ENCODE assay signal across 8 cellular contexts in genomic region chr12:47821346-47821706, GRCh38. TPM values are rescaled to one million over a fixed set of nuclear protein-coding genes. Genes with fewer than 3 reads are reported as not detected.
DNase-seq lines count a peak whose midpoint lies in the region; ATAC-seq, FAIRE-seq and TF ChIP-seq lines count a peak whose summit lies in the region.

No MANE protein-coding gene starts in this region.

- no peak for TF ChIP-seq CTCF in mammary epithelial cell (conservative IDR thresholded peaks at IDR 0.05 in 1 of 2, IDR thresholded peaks at IDR 0.05 in 1 of 2; ENCODE audit: extremely low read depth in 1 of 2, insufficient read depth in 1 of 2, low read depth in 1 of 2, low read length in 2 of 2)

- ATAC-seq in GM21529 (IDR thresholded peaks at IDR 0.05; ENCODE audit: unreplicated experiment), result no peak

- no peaks in the 10 kb centered on the region for H3K36me3 ChIP-seq in mammary epithelial cell (ENCODE audit: insufficient read depth, low read length)
- no peaks in the 10 kb centered on the region for H3K36me3 ChIP-seq in mucosa of stomach (ENCODE audit: control insufficient read depth, insufficient read depth, low read length)

- no peaks in the 10 kb centered on the region for H4K20me1 ChIP-seq in mammary epithelial cell (ENCODE audit: insufficient read depth, low read length)

- peak overlapping the region; percentile 88 for H3K4me2 ChIP-seq in mammary epithelial cell (ENCODE audit: insufficient read depth, low read depth, low read length)

- no peak overlapping the region for H3K4me3 ChIP-seq in mammary epithelial cell (replicated peaks in 1 of 3; ENCODE audit: insufficient read depth in 1 of 3, low read depth in 2 of 3, low read length in 3 of 3)
- no peak overlapping the region for H3K4me3 ChIP-seq in mucosa of stomach (ENCODE audit: low read length)

- H3K27me3 Mint-ChIP-seq in activated naive CD4-positive, alpha-beta T cell treated with anti-CD3 and anti-CD28 coated beads for 36 hours (ENCODE audit: low read depth), result no peaks in the 10 kb centered on the region

- in situ Hi-C loops in mammary epithelial cell (cut with MboI; ENCODE audit: low sequenced_read_pairs in 2 of 2), result no loop called here

- intact Hi-C loops in activated naive CD4-positive, alpha-beta T cell treated with anti-CD3 and anti-CD28 coated beads for 36 hours (cut with micrococcal nuclease), result no loop called here
- intact Hi-C loops in mammary epithelial cell (cut with micrococcal nuclease), result no loop called here

- peak overlapping the region; percentile 87 for H2AFZ ChIP-seq in mammary epithelial cell (ENCODE audit: low read depth, low read length)

- no peaks in the 10 kb centered on the region for H3K27me3 ChIP-seq in mammary epithelial cell (ENCODE audit: insufficient read depth, low read length)
- no peaks in the 10 kb centered on the region for H3K27me3 ChIP-seq in mucosa of stomach (ENCODE audit: control insufficient read depth, insufficient read depth, low read length)

- DNase-seq in activated naive CD4-positive, alpha-beta T cell treated with anti-CD3 and anti-CD28 coated beads for 36 hours, result no peak
- no peak for DNase-seq in activated naive CD4-positive, alpha-beta T cell treated with Interleukin-2 at 50 U/mL for 16 hours
- DNase-seq in mammary epithelial cell (no peak), urothelium cell line (ENCODE audit: low spot score) (peak; percentile 26), NCI-H524 treated with DMSO at 0.1 percent for 48 hours (lab: John Stamatoyannopoulos, UW) (no peak), GM19239 (ENCODE audit: insufficient read length, low spot score) (no peak)

- H3K36me3 Mint-ChIP-seq in activated naive CD4-positive, alpha-beta T cell treated with anti-CD3 and anti-CD28 coated beads for 36 hours (ENCODE audit: low read depth), result peaks cover 27% of the 10 kb centered on the region

- 61% methylated on average over 4 of the region's 4 CpGs for WGBS in mammary epithelial cell (ENCODE audit: low coverage, missing lambda C conversion rate)

- no peaks in the 10 kb centered on the region for H3K9me3 Mint-ChIP-seq in activated naive CD4-positive, alpha-beta T cell treated with anti-CD3 and anti-CD28 coated beads for 36 hours

- peak overlapping the region; percentile 78 for H3K27ac ChIP-seq in mammary epithelial cell (ENCODE audit: insufficient read depth, low read depth, low read length)

- H3K4me1 Mint-ChIP-seq in activated naive CD4-positive, alpha-beta T cell treated with anti-CD3 and anti-CD28 coated beads for 36 hours (ENCODE audit: low read depth), result peaks cover 64% of the 10 kb centered on the region

- no peak for FAIRE-seq in urothelium cell line (lab: Jason Lieb, UNC)
- no peak for FAIRE-seq in GM19239 (lab: Jason Lieb, UNC)

- H3K9me3 ChIP-seq in mammary epithelial cell (replicated peaks; ENCODE audit: insufficient read depth, low read length), result no peaks in the 10 kb centered on the region
- H3K9me3 ChIP-seq in mucosa of stomach (ENCODE audit: control insufficient read depth, low read length), result no peaks in the 10 kb centered on the region

- BruUV-seq in mammary epithelial cell (replicated peaks; lab: Mats Ljungman, UMichigan), result no TSS peak

- H3K4me1 ChIP-seq in mammary epithelial cell (ENCODE audit: insufficient read depth, low read length), result peaks cover 57% of the 10 kb centered on the region
- peaks cover 76% of the 10 kb centered on the region for H3K4me1 ChIP-seq in mucosa of stomach (ENCODE audit: control insufficient read depth, insufficient read depth, low read length)

- peak overlapping the region; percentile 95 for H3K4me3 Mint-ChIP-seq in activated naive CD4-positive, alpha-beta T cell treated with anti-CD3 and anti-CD28 coated beads for 36 hours

- CTCF ChIA-PET in activated naive CD4-positive, alpha-beta T cell treated with anti-CD3 and anti-CD28 coated beads for 36 hours (lab: Charles Lee), result interaction anchor here (2.4 to 27.8 kb wide), 2 partner anchors 13 kb away, joined by 7 to 848 read pairs; no protein-coding TSS in a partner anchor
- CTCF ChIA-PET in mammary epithelial cell (lab: Charles Lee; ENCODE audit: low non-redundant PET), result no interaction called here

- peaks cover 45% of the 10 kb centered on the region for H3K79me2 ChIP-seq in mammary epithelial cell (ENCODE audit: insufficient read depth, low read length)

- dilution Hi-C loops in mammary epithelial cell (cut with HindIII; ENCODE audit: low sequenced_read_pairs), result no loop called here

- H3K9ac ChIP-seq in mammary epithelial cell (ENCODE audit: insufficient read depth, low read length), result no peak overlapping the region
- peak overlapping the region; percentile 79 for H3K9ac ChIP-seq in mucosa of stomach (ENCODE audit: low read length)

- H3K27ac Mint-ChIP-seq in activated naive CD4-positive, alpha-beta T cell treated with anti-CD3 and anti-CD28 coated beads for 36 hours, result peak overlapping the region; percentile 99

RNA-seq across cellular contexts. Expression of gene HDAC7, which starts 1.6 kb away (rescaled TPM):
- 100 to 1,000 TPM; 272 to 289 TPM for total RNA-seq in activated naive CD4-positive, alpha-beta T cell treated with anti-CD3 and anti-CD28 coated beads for 36 hours
- total RNA-seq in mammary epithelial cell, result 10 to 100 TPM; 17.7 to 72.1 TPM
- polyA plus RNA-seq in mammary epithelial cell, result 30.5 TPM
- 96.1 TPM for polyA minus RNA-seq in mammary epithelial cell

RNA-seq across cellular contexts. Expression of gene SLC48A1, which starts 48.3 kb away (rescaled TPM):
- total RNA-seq in activated naive CD4-positive, alpha-beta T cell treated with anti-CD3 and anti-CD28 coated beads for 36 hours, result 10 to 100 TPM; 16.6 to 21.0 TPM
- 10 to 100 TPM; 22.0 to 29.3 TPM for total RNA-seq in mammary epithelial cell
- polyA plus RNA-seq in mammary epithelial cell, result 11.8 TPM
- polyA minus RNA-seq in mammary epithelial cell, result 22.0 TPM
